In the genomic region with DNA sequence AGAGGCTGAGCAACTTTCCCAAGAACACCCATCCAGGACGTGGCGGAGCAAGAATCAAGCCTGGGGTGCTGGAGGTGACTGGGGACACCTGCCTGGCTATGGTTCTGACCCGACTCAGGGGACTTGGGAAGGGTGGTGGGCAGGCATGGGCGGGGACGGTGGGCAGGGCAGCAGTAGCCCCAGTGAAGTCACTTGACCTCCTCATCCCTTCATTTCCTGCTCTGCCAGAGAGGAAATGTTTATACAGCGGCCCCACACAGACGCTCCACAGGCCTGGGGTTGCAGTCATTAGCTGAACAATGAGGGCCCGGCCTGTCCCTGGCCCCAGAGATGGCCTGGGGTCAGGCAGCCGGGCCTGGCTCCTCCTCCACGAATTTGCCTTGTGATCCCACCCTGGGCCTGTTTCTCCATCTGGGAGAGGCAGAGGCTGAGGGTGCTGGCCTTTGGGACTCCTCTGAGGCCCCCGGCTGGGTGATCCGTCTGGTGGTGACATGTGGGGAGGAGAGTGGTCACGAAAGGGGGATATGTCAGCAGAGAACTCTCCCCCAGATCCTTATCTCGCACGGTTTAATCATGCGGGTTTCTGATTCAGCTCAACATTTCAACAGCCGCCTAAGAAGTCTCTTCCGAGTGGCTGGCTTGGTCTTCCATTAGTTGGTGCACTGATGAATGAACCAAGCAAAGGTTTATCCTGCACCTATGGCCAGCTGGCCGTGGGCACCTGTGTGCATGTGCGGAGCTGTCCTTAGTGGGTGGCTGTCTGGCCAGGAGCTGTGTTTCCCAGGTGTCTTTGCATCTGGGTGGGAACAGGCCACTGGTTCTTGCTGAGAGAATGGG, we compare ENCODE assay signal across 18 cellular contexts.
A peak's percentile ranks its signal among the peaks of the same experiment; 100 is the strongest.
DNase-seq lines count a peak whose midpoint lies in the region; ATAC-seq and TF ChIP-seq lines count a peak whose summit lies in the region.
"Had no signal": no experiment of that assay in that cellular context is flagged by ENCODE, and none has a peak within 500 bp of the region (broad histone marks: within the 10 kb centered on the region; RNA-seq: fewer than 3 reads in every experiment).

No MANE protein-coding gene starts in this region.

- peak; percentile 25 for DNase-seq in EL
- peak; percentile 52 for DNase-seq in RWPE2 (ENCODE audit: low spot score)
- peak; percentile 80 for DNase-seq in iPS-NIHi11 (ENCODE audit: low spot score)
- DNase-seq in neural crest cell (ENCODE audit: low read depth, low spot score): peak; percentile 42
- DNase-seq in effector CD4-positive, alpha-beta T cell: no peak
- no peak for DNase-seq in cerebellar cortex (ENCODE audit: low spot score)
- DNase-seq in C1 segment of cervical spinal cord (lab: John Stamatoyannopoulos, UW): no peak
- DNase-seq: activated CD4-positive, alpha-beta T cell treated with anti-CD3 and anti-CD28 coated beads for 36 hours; cerebellar nuclear complex; erythroblast; heart left ventricle; left ventricle myocardium inferior; NCI-H187 treated with DMSO at 0.1 percent for 48 hours; NCI-H524 treated with DMSO at 0.1 percent for 48 hours; stimulated activated naive CD4-positive, alpha-beta T cell treated with Interleukin-2 at 50 U/mL for 16 hours; T-helper 17 cell had no signal

- H3K4me3 Mint-ChIP-seq in neural crest cell: peak overlapping the region; percentile 71
- H3K4me3 Mint-ChIP-seq: activated CD4-positive, alpha-beta T cell treated with anti-CD3 and anti-CD28 coated beads for 36 hours; T-helper 17 cell had no signal

- H3K27ac ChIP-seq in RWPE2 (ENCODE audit: poor library complexity, severe bottlenecking): no peak overlapping the region
- H3K27ac ChIP-seq: heart left ventricle, left ventricle myocardium inferior, skin epidermis had no signal

- H3K4me1 Mint-ChIP-seq in neural crest cell: peaks cover 36% of the 10 kb centered on the region
- H3K4me1 Mint-ChIP-seq: activated CD4-positive, alpha-beta T cell treated with anti-CD3 and anti-CD28 coated beads for 36 hours had no signal

- H3K36me3 ChIP-seq in RWPE2 (ENCODE audit: low read depth): no peaks in the 10 kb centered on the region
- H3K36me3 ChIP-seq: heart left ventricle, left ventricle myocardium inferior had no signal

- no peak for TF ChIP-seq CTCF in RWPE2 (IDR thresholded peaks at IDR 0.05; ENCODE audit: poor library complexity, severe bottlenecking)
- no peak for TF ChIP-seq CTCF in neural crest cell (conservative IDR thresholded peaks at IDR 0.05)

- H3K27ac Mint-ChIP-seq in neural crest cell (ENCODE audit: unreplicated experiment): no peak overlapping the region
- H3K27ac Mint-ChIP-seq: activated CD4-positive, alpha-beta T cell treated with anti-CD3 and anti-CD28 coated beads for 36 hours; T-helper 17 cell had no signal

- no peaks in the 10 kb centered on the region for H3K4me1 ChIP-seq in RWPE2 (ENCODE audit: insufficient read depth, poor library complexity, severe bottlenecking)
- H3K4me1 ChIP-seq: heart left ventricle, left ventricle myocardium inferior had no signal

- H3K9me3 ChIP-seq in RWPE2 (ENCODE audit: severe bottlenecking): no peaks in the 10 kb centered on the region
- H3K9me3 ChIP-seq: heart left ventricle, left ventricle myocardium inferior had no signal

- H3K36me3 Mint-ChIP-seq in neural crest cell (ENCODE audit: low read depth): no peaks in the 10 kb centered on the region

- peaks cover 33% of the 10 kb centered on the region for H3K27me3 ChIP-seq in RWPE2 (ENCODE audit: insufficient read depth, poor library complexity, severe bottlenecking)

- no peak overlapping the region for H3K4me3 ChIP-seq in RWPE2 (ENCODE audit: severe bottlenecking)
- H3K4me3 ChIP-seq: heart left ventricle, left ventricle myocardium inferior, skin epidermis had no signal

- H3K9me3 Mint-ChIP-seq in neural crest cell: no peaks in the 10 kb centered on the region

- no peak for ATAC-seq in RWPE2 (ENCODE audit: low read depth)
- no peak for ATAC-seq in GM21786 (IDR thresholded peaks at IDR 0.05; ENCODE audit: unreplicated experiment)
- ATAC-seq: activated CD4-positive, alpha-beta T cell treated with anti-CD3 and anti-CD28 coated beads for 36 hours; heart left ventricle; T-helper 17 cell had no signal

- peaks cover 59% of the 10 kb centered on the region for H3K27me3 Mint-ChIP-seq in neural crest cell (ENCODE audit: low read depth)

Comparison
In these comparisons a context has a peak if more than half of its experiments do, and no peak if none do; other contexts are left out.
1. DNase-seq: peak in EL (single experiment), RWPE2 (single experiment), iPS-NIHi11 (single experiment) and neural crest cell (single experiment); none in effector CD4-positive, alpha-beta T cell (single experiment), cerebellar cortex (single experiment) and C1 segment of cervical spinal cord (0 of 14).